ENCODE assay signal across 14 cellular contexts in the genomic region with DNA sequence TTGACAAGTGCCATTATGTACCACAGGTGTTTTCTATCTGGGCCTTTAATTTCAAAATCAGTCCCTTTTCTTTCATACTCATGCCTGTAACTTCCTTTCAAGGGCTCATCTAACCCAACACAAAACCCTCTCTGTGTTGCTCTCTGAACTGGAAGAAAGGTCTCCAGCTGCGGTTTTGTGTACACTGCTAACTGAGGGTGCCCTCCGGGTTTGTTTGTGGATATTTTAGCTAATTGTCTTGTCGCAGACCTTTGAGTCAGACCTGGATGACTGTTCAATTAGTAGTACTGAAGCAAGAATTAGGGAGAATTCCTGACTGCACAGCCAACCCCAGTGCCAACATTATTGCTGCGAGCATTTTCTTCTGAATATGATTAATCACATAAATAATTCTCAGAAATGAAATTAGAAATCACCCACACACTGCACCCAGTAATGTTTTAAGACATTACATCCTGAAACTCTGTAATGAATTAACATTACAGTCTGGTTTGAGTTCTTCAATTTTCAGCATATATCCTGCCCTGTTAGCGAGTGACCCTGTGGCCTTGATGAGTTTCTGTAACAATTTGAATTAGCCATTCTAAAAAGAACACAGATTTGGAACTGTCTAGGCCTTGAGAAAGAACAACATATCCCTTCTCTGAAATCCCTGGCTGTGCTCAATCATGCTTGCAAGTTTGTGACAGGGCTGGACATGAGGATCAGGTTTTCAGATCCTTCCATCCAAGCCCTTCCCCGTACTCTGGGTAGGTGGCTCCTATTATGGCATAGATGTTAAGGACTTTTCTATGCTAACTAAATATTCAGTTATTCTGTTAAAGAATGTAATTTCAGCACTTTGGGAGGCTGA.
DNase-seq lines count a peak whose midpoint lies in the region; ATAC-seq, FAIRE-seq and TF ChIP-seq lines count a peak whose summit lies in the region.
"Had no signal": no experiment of that assay in that cellular context is flagged by ENCODE, and none has a peak within 500 bp of the region (broad histone marks: within the 10 kb centered on the region; RNA-seq: fewer than 3 reads in every experiment).

No MANE protein-coding gene starts in this region.

- no peaks in the 10 kb centered on the region for H3K27me3 ChIP-seq in GM12878 (replicated peaks in 1 of 2; ENCODE audit: control insufficient read depth in 2 of 2, insufficient read depth in 2 of 2, low read length in 1 of 2)
- no peaks in the 10 kb centered on the region for H3K27me3 ChIP-seq in esophagus squamous epithelium

- DNase-seq in DMS153 treated with DMSO at 0.1 percent for 48 hours (lab: John Stamatoyannopoulos, UW; ENCODE audit: unreplicated experiment) = peak; percentile 4
- peak; percentile 44 to 72 for DNase-seq in NCI-H2081 (lab: John Stamatoyannopoulos, UW)
- DNase-seq in GM12878 (ENCODE audit: low read depth, low spot score) = no peak
- no peak for DNase-seq in mesothelial cell of epicardium (ENCODE audit: low spot score in 2 of 2, unreplicated experiment in 2 of 2)
- no peak for DNase-seq in RCC 7860 (ENCODE audit: low spot score)
- DNase-seq in esophagus squamous epithelium (lab: John Stamatoyannopoulos, UW) = no peak
- DNase-seq in mucosa of gallbladder (ENCODE audit: low spot score) = no peak
- DNase-seq in NCI-H128 (lab: John Stamatoyannopoulos, UW; ENCODE audit: unreplicated experiment) = no peak
- DNase-seq: activated CD8-positive, alpha-beta memory T cell treated with anti-CD3 and anti-CD28 coated beads for 24 hours; mucosa of descending colon; NCI-H1694 treated with DMSO at 0.1 percent for 48 hours; right cardiac atrium had no signal

- H3K79me2 ChIP-seq in GM12878 (ENCODE audit: control insufficient read depth, insufficient read depth, low read length) = no peaks in the 10 kb centered on the region

- no peaks in the 10 kb centered on the region for H3K9me3 Mint-ChIP-seq in mesothelial cell of epicardium

- no peak for TF ChIP-seq EP300 in GM12878 (IDR thresholded peaks at IDR 0.05; ENCODE audit: borderline replicate concordance in 1 of 2, control insufficient read depth in 1 of 2, low read depth in 2 of 2, low read length in 2 of 2)

- RAD21 ChIA-PET in GM12878 (lab: Charles Lee; ENCODE audit: unreplicated experiment) = no interaction called here

- no TSS peak for BruUV-seq in GM12878 (replicated peaks; lab: Mats Ljungman, UMichigan)

- H2AFZ ChIP-seq in GM12878 (ENCODE audit: control insufficient read depth, low read depth, low read length) = no peak overlapping the region

- H4K20me1 ChIP-seq in GM12878 (ENCODE audit: control insufficient read depth, insufficient read depth) = no peaks in the 10 kb centered on the region

- H3K4me1 ChIP-seq in GM12878 (ENCODE audit: control insufficient read depth, insufficient read depth, low read length) (no peaks in the 10 kb centered on the region), esophagus squamous epithelium (no peaks in the 10 kb centered on the region)

- peaks cover 17% of the 10 kb centered on the region for H3K36me3 Mint-ChIP-seq in mesothelial cell of epicardium

- no peak for TF ChIP-seq POLR2A in GM12878 (IDR thresholded peaks at IDR 0.05; ENCODE audit: low read depth, low read length)
- TF ChIP-seq POLR2A in esophagus squamous epithelium (IDR thresholded peaks at IDR 0.05) = no peak

- no peak for TF ChIP-seq RAD21 in GM12878 (IDR thresholded peaks at IDR 0.05; ENCODE audit: insufficient read depth, low read depth, low read length)

- POLR2A ChIA-PET in GM12878 (lab: Charles Lee) = no interaction called here

- H3K4me3 Mint-ChIP-seq in mesothelial cell of epicardium = no peak overlapping the region
- H3K4me3 Mint-ChIP-seq: stimulated activated naive CD8-positive, alpha-beta T cell treated with anti-CD3 and anti-CD28 coated beads, Interleukin-15, Interleukin-2, amounts not matched to agents 100 ng/mL and 50 ng/mL, for 24 hours had no signal

- in situ Hi-C loops in GM12878 (cut with MboI) = no loop called here

- H3K4me2 ChIP-seq in GM12878 (ENCODE audit: control insufficient read depth, insufficient read depth) = no peak overlapping the region

- CTCF ChIA-PET in GM12878 (lab: Yijun Ruan, JAX) = no interaction called here

- H3K4me3 ChIP-seq in GM12878 (no peak overlapping the region), esophagus squamous epithelium (no peak overlapping the region)
- H3K4me3 ChIP-seq: mucosa of descending colon had no signal

- SMC1A ChIA-PET in GM12878 (lab: Charles Lee; ENCODE audit: uncharacterized antibody, unreplicated experiment) = no interaction called here

- intact Hi-C loops in GM12878 (cut with micrococcal nuclease; ENCODE audit: unreplicated experiment) = no loop called here
- intact Hi-C loops in esophagus squamous epithelium (cut with DNase I) = no loop called here

- peak; percentile 71 for ATAC-seq in GM12878
- ATAC-seq: mucosa of descending colon, Panc1, right cardiac atrium had no signal

- H3K36me3 ChIP-seq in GM12878 (ENCODE audit: control insufficient read depth in 2 of 2, insufficient read depth in 2 of 2, low read length in 1 of 2) (no peaks in the 10 kb centered on the region), esophagus squamous epithelium (peaks cover 0 to 17% (median 2%) of the 10 kb centered on the region in 3 donors)

- TF ChIP-seq CTCF in GM12878 (IDR thresholded peaks at IDR 0.05 in 2 of 3, conservative IDR thresholded peaks at IDR 0.05 in 1 of 3; ENCODE audit: control insufficient read depth in 2 of 3, extremely low read depth in 1 of 3, insufficient read depth in 1 of 3, low read depth in 3 of 3, low read length in 3 of 3) = no peak
- no peak for TF ChIP-seq CTCF in mesothelial cell of epicardium (IDR thresholded peaks at IDR 0.05; ENCODE audit: unreplicated experiment)
- TF ChIP-seq CTCF in esophagus squamous epithelium (IDR thresholded peaks at IDR 0.05) = no peak

- no peaks in the 10 kb centered on the region for H3K9me3 ChIP-seq in GM12878 (replicated peaks; ENCODE audit: control insufficient read depth, insufficient read depth, low read length)
- no peaks in the 10 kb centered on the region for H3K9me3 ChIP-seq in esophagus squamous epithelium
- H3K9me3 ChIP-seq: mucosa of descending colon had no signal

- no peaks in the 10 kb centered on the region for H3K27me3 Mint-ChIP-seq in mesothelial cell of epicardium (ENCODE audit: low read depth)
- H3K27me3 Mint-ChIP-seq: stimulated activated naive CD8-positive, alpha-beta T cell treated with anti-CD3 and anti-CD28 coated beads, Interleukin-15, Interleukin-2, amounts not matched to agents 100 ng/mL and 50 ng/mL, for 24 hours had no signal

- H3K9ac ChIP-seq in GM12878 (ENCODE audit: control insufficient read depth, insufficient read depth, low read length) = no peak overlapping the region

- peak overlapping the region; percentile 53 for H3K27ac Mint-ChIP-seq in mesothelial cell of epicardium
- H3K27ac Mint-ChIP-seq: stimulated activated naive CD8-positive, alpha-beta T cell treated with anti-CD3 and anti-CD28 coated beads, Interleukin-15, Interleukin-2, amounts not matched to agents 100 ng/mL and 50 ng/mL, for 24 hours had no signal

- 15% methylated on average over 6 of the region's 6 CpGs for WGBS in GM12878 (ENCODE audit: insufficient coverage, insufficient replicate concordance, low lambda C conversion rate, missing lambda C conversion rate)
- WGBS in esophagus squamous epithelium, 2 donors = 47 to 50% methylated on average over 6 of the region's 6 CpGs

- H3K27ac ChIP-seq in GM12878 (ENCODE audit: control insufficient read depth, insufficient read depth) (no peak overlapping the region), esophagus squamous epithelium (no peak overlapping the region)

- FAIRE-seq in GM12878 (lab: Jason Lieb, UNC) (no peak), RCC 7860 (lab: Jason Lieb, UNC) (no peak)

- peaks cover 23% of the 10 kb centered on the region for H3K4me1 Mint-ChIP-seq in mesothelial cell of epicardium

TF ChIP-seq in GM12878, 131 proteins besides CTCF, POLR2A, EP300 and RAD21 (continues in another document):
- TF ChIP-seq NFXL1 (IDR thresholded peaks at IDR 0.05; ENCODE audit: borderline replicate concordance) (no peak), SMC3 (IDR thresholded peaks at IDR 0.05; ENCODE audit: borderline replicate concordance, low read length) (no peak), NFYA (IDR thresholded peaks at IDR 0.05; ENCODE audit: borderline replicate concordance, low read depth, low read length) (no peak), SP1 (IDR thresholded peaks at IDR 0.05; ENCODE audit: low read depth, low read length) (no peak)
- TF ChIP-seq, protein P1, sequence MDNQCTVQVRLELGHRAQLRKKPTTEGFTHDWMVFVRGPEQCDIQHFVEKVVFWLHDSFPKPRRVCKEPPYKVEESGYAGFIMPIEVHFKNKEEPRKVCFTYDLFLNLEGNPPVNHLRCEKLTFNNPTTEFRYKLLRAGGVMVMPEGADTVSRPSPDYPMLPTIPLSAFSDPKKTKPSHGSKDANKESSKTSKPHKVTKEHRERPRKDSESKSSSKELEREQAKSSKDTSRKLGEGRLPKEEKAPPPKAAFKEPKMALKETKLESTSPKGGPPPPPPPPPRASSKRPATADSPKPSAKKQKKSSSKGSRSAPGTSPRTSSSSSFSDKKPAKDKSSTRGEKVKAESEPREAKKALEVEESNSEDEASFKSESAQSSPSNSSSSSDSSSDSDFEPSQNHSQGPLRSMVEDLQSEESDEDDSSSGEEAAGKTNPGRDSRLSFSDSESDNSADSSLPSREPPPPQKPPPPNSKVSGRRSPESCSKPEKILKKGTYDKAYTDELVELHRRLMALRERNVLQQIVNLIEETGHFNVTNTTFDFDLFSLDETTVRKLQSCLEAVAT (IDR thresholded peaks at IDR 0.05) = no peak
- TF ChIP-seq, protein P2, sequence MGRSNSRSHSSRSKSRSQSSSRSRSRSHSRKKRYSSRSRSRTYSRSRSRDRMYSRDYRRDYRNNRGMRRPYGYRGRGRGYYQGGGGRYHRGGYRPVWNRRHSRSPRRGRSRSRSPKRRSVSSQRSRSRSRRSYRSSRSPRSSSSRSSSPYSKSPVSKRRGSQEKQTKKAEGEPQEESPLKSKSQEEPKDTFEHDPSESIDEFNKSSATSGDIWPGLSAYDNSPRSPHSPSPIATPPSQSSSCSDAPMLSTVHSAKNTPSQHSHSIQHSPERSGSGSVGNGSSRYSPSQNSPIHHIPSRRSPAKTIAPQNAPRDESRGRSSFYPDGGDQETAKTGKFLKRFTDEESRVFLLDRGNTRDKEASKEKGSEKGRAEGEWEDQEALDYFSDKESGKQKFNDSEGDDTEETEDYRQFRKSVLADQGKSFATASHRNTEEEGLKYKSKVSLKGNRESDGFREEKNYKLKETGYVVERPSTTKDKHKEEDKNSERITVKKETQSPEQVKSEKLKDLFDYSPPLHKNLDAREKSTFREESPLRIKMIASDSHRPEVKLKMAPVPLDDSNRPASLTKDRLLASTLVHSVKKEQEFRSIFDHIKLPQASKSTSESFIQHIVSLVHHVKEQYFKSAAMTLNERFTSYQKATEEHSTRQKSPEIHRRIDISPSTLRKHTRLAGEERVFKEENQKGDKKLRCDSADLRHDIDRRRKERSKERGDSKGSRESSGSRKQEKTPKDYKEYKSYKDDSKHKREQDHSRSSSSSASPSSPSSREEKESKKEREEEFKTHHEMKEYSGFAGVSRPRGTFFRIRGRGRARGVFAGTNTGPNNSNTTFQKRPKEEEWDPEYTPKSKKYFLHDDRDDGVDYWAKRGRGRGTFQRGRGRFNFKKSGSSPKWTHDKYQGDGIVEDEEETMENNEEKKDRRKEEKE (IDR thresholded peaks at IDR 0.05) = no peak

Comparison
In these comparisons a context has a peak if more than half of its experiments do, and no peak if none do; other contexts are left out.
1. DNase-seq: peak in DMS153 treated with DMSO at 0.1 percent for 48 hours (single experiment) and NCI-H2081 (2 of 2); none in GM12878 (single experiment), mesothelial cell of epicardium (0 of 2), RCC 7860 (single experiment), esophagus squamous epithelium (single experiment), mucosa of gallbladder (single experiment) and NCI-H128 (single experiment).